In the genomic region with DNA sequence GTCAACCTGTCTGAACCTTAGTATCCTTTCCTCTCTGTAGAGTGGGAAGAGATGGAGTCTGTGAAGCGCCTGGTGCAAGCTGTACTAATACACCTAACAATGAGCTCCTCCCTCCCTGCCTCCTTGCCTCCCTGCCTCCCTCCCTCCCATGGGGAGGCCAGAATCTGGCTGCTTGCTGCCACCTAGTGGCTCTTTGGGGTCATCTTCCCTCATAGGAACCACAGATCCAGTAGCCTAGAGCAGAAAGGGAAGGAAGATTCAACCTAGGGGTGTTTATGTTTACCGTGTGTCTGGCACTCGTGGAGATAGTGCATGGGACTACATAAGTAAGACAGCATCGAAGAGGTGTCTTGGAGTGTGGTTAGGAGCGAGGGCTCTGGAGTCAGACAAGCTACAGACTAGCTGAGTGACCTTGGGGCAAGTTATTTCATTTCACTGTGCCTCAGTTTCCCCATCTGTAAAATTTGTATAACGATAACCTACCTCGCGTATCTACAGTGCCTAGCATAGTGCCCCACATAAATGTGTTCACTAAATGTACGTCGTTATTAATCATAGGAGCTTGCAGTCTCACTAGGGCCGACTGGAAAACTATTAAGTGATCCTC, we compare ENCODE assay signal across 1 cellular context.
TF ChIP-seq lines count a peak whose summit lies in the region.

No MANE protein-coding gene starts in this region.

TF ChIP-seq in IMR-90, 13 proteins besides CTCF, POLR2A, EP300 and RAD21:
- TF ChIP-seq SMC3 (IDR thresholded peaks at IDR 0.05; ENCODE audit: low read depth, low read length) (peak; percentile 55), MAZ (IDR thresholded peaks at IDR 0.05; ENCODE audit: borderline replicate concordance, low read depth, low read length) (peak; percentile 96), MXI1 (IDR thresholded peaks at IDR 0.05; ENCODE audit: borderline replicate concordance, low read depth, low read length) (no peak)
